Comparison of ENCODE assay signal across 28 cellular contexts in the genomic region with DNA sequence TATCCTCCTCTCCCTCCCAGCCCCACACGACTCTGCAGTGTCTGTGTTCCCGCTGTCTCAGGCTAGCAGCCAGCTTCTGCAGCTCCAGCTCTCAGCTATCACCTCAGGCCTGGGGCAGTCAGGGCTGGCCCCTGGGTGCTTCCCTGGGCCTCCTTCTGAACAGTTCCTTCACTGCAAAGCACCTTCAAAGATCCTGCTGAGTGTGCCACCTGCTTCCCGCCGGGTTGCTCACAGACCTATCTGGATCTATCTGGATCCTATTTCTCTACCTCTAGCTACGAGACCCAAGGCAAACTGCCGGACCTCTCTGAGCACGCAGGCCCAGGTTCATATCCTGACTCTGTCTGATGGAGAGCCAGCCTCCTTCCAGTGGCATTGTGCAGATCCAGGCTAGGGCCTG. TPM values are rescaled to one million over a fixed set of nuclear protein-coding genes. Genes with fewer than 3 reads are reported as not detected.
"Had no signal": no experiment of that assay in that cellular context is flagged by ENCODE, and none has a peak within 500 bp of the region (broad histone marks: within the 10 kb centered on the region; RNA-seq: fewer than 3 reads in every experiment).

No MANE protein-coding gene starts in this region.

- DNase-seq: activated CD4-positive, alpha-beta memory T cell treated with anti-CD3 and anti-CD28 coated beads, Interleukin-2, amount 10 ng/mL, durations not matched to agents 7 days and 5 days; activated CD4-positive, alpha-beta T cell treated with anti-CD3 and anti-CD28 coated beads for 4 hours; activated naive CD4-positive, alpha-beta T cell treated with Interleukin-2 at 50 U/mL for 16 hours; activated T-cell treated with anti-CD3 and anti-CD28 coated beads, Interleukin-2, amount 50 U/mL, for 24 hours; amygdala; colonic mucosa; foreskin keratinocyte; glutamatergic neuron; left ventricle myocardium superior; naive thymus-derived CD4-positive, alpha-beta T cell; stimulated activated CD4-positive, alpha-beta T cell treated with anti-CD3 and anti-CD28 coated beads, Interleukin-12 subunit alpha, Interleukin-12 subunit beta, amount 100 ng/mL, for 4 hours; stimulated activated CD4-positive, alpha-beta T cell treated with anti-CD3 and anti-CD28 coated beads, Interleukin-1b, Interleukin-23, amount 100 ng/mL, for 48 hours; stimulated activated CD8-positive, alpha-beta memory T cell treated with anti-CD3 and anti-CD28 coated beads, Interleukin-4, amount 100 ng/mL, for 48 hours; stimulated activated naive CD4-positive, alpha-beta T cell; uterus had no signal

- H3K36me3 Mint-ChIP-seq: activated naive CD8-positive, alpha-beta T cell treated with anti-CD3 and anti-CD28 coated beads, Interleukin-2, amount 10 ng/mL, durations not matched to agents 7 days and 5 days; memory B cell; naive thymus-derived CD4-positive, alpha-beta T cell; WTC11 had no signal

- H3K9me3 Mint-ChIP-seq: activated CD4-positive, alpha-beta memory T cell treated with anti-CD3 and anti-CD28 coated beads, Interleukin-2, amount 10 ng/mL, durations not matched to agents 7 days and 5 days; activated naive CD8-positive, alpha-beta T cell treated with anti-CD3 and anti-CD28 coated beads, Interleukin-2, amount 10 ng/mL, durations not matched to agents 7 days and 5 days; activated T-cell treated with anti-CD3 and anti-CD28 coated beads, Interleukin-2, amount 50 U/mL, for 24 hours; activated T-helper 2 cell treated with anti-CD3 and anti-CD28 coated beads, Interferon-gamma antibody, Interleukin-2, Interleukin-4, amounts not matched to agents 10 μg/mL and 5 μg/mL and 100 μg/mL, durations not matched to agents 14 hours and 24 hours and 36 hours; memory B cell; naive thymus-derived CD4-positive, alpha-beta T cell; WTC11 had no signal

- H3K27ac ChIP-seq: body of pancreas, colonic mucosa, foreskin keratinocyte, neutrophil, uterus had no signal

- H3K9me3 ChIP-seq: body of pancreas, colonic mucosa, neutrophil, uterus had no signal

- H3K27me3 ChIP-seq: body of pancreas, colonic mucosa, uterus had no signal

- H3K4me1 Mint-ChIP-seq: activated CD4-positive, alpha-beta memory T cell treated with anti-CD3 and anti-CD28 coated beads, Interleukin-2, amount 10 ng/mL, durations not matched to agents 7 days and 5 days; activated naive CD8-positive, alpha-beta T cell treated with anti-CD3 and anti-CD28 coated beads, Interleukin-2, amount 10 ng/mL, durations not matched to agents 7 days and 5 days; memory B cell had no signal

- H3K27ac Mint-ChIP-seq: activated CD4-positive, alpha-beta memory T cell treated with anti-CD3 and anti-CD28 coated beads, Interleukin-2, amount 10 ng/mL, durations not matched to agents 7 days and 5 days; activated naive CD8-positive, alpha-beta T cell treated with anti-CD3 and anti-CD28 coated beads, Interleukin-2, amount 10 ng/mL, durations not matched to agents 7 days and 5 days; activated T-cell treated with anti-CD3 and anti-CD28 coated beads, Interleukin-2, amount 50 U/mL, for 24 hours; activated T-helper 2 cell treated with anti-CD3 and anti-CD28 coated beads, Interferon-gamma antibody, Interleukin-2, Interleukin-4, amounts not matched to agents 10 μg/mL and 5 μg/mL and 100 μg/mL, durations not matched to agents 14 hours and 24 hours and 36 hours; memory B cell; naive thymus-derived CD4-positive, alpha-beta T cell; WTC11 had no signal

- H3K27me3 Mint-ChIP-seq: activated T-cell treated with anti-CD3 and anti-CD28 coated beads, Interleukin-2, amount 50 U/mL, for 24 hours had no signal

- H3K4me3 ChIP-seq: body of pancreas, colonic mucosa, uterus had no signal

- H3K4me3 Mint-ChIP-seq: activated CD4-positive, alpha-beta memory T cell treated with anti-CD3 and anti-CD28 coated beads, Interleukin-2, amount 10 ng/mL, durations not matched to agents 7 days and 5 days; activated naive CD8-positive, alpha-beta T cell treated with anti-CD3 and anti-CD28 coated beads, Interleukin-2, amount 10 ng/mL, durations not matched to agents 7 days and 5 days; activated T-cell treated with anti-CD3 and anti-CD28 coated beads, Interleukin-2, amount 50 U/mL, for 24 hours; memory B cell; naive thymus-derived CD4-positive, alpha-beta T cell; WTC11 had no signal

- H3K36me3 ChIP-seq: colonic mucosa, neutrophil, uterus had no signal

- ATAC-seq: body of pancreas; foreskin keratinocyte; left ventricle myocardium superior; naive thymus-derived CD4-positive, alpha-beta T cell; WTC11 had no signal

- H3K4me1 ChIP-seq: body of pancreas, colonic mucosa, foreskin keratinocyte, uterus had no signal

RNA-seq across cellular contexts. Expression of gene CIB4, which starts 9.4 kb away (rescaled TPM):
- total RNA-seq: activated CD4-positive, alpha-beta memory T cell treated with anti-CD3 and anti-CD28 coated beads, Interleukin-2, amount 10 ng/mL, durations not matched to agents 7 days and 5 days; activated naive CD8-positive, alpha-beta T cell treated with anti-CD3 and anti-CD28 coated beads, Interleukin-2, amount 10 ng/mL, durations not matched to agents 7 days and 5 days; activated T-helper 2 cell treated with anti-CD3 and anti-CD28 coated beads, Interferon-gamma antibody, Interleukin-2, Interleukin-4, amounts not matched to agents 10 μg/mL and 5 μg/mL and 100 μg/mL, durations not matched to agents 14 hours and 24 hours and 36 hours; body of pancreas; cardiac septum; colonic mucosa; epithelial cell of proximal tubule; fibroblast of lung; foreskin keratinocyte; left ventricle myocardium superior; mucosa of gallbladder; naive thymus-derived CD4-positive, alpha-beta T cell; renal cortical epithelial cell; T-helper 2 cell treated with Interferon-gamma antibody and Interleukin-4, amounts not matched to agents 100 ng/mL and 5 ng/mL, for 36 hours; WTC11 had no signal
- polyA plus RNA-seq: fibroblast of lung; foreskin keratinocyte; naive thymus-derived CD4-positive, alpha-beta T cell; thymus had no signal
